Comparison of ENCODE assay signal across 10 cellular contexts in genomic region chr12:89783321-89784060, GRCh38.
DNase-seq lines count a peak whose midpoint lies in the region; ATAC-seq and TF ChIP-seq lines count a peak whose summit lies in the region.
"Had no signal": no experiment of that assay in that cellular context is flagged by ENCODE, and none has a peak within 500 bp of the region (broad histone marks: within the 10 kb centered on the region; RNA-seq: fewer than 3 reads in every experiment).

No MANE protein-coding gene starts in this region.

- H3K27ac Mint-ChIP-seq in osteocyte (ENCODE audit: unreplicated experiment) = peak overlapping the region; percentile 52
- H3K27ac Mint-ChIP-seq in activated naive CD8-positive, alpha-beta T cell treated with anti-CD3 and anti-CD28 coated beads for 36 hours = no peak overlapping the region

- H3K9me3 ChIP-seq in fibroblast of lung (ENCODE audit: control insufficient read depth, insufficient read depth, low read depth, low read length) = no peaks in the 10 kb centered on the region

- H3K4me3 Mint-ChIP-seq in osteocyte (ENCODE audit: unreplicated experiment) = no peak overlapping the region
- H3K4me3 Mint-ChIP-seq in activated naive CD8-positive, alpha-beta T cell treated with anti-CD3 and anti-CD28 coated beads for 36 hours = no peak overlapping the region

- no peaks in the 10 kb centered on the region for H3K27me3 Mint-ChIP-seq in osteocyte (ENCODE audit: unreplicated experiment)
- no peaks in the 10 kb centered on the region for H3K27me3 Mint-ChIP-seq in activated naive CD8-positive, alpha-beta T cell treated with anti-CD3 and anti-CD28 coated beads for 36 hours

- H3K79me2 ChIP-seq in fibroblast of lung (ENCODE audit: control insufficient read depth, insufficient read depth, low read length) = no peaks in the 10 kb centered on the region

- TF ChIP-seq CTCF in fibroblast of lung (conservative IDR thresholded peaks at IDR 0.05 in 1 of 2, IDR thresholded peaks at IDR 0.05 in 1 of 2; ENCODE audit: low read depth in 1 of 2, low read length in 2 of 2) (peak in 1 of 2 donors; percentile 10), osteocyte (IDR thresholded peaks at IDR 0.05) (no peak)

- H3K27ac ChIP-seq in fibroblast of lung (ENCODE audit: insufficient read depth, low read length) = peak overlapping the region; percentile 37

- H3K9ac ChIP-seq in fibroblast of lung (ENCODE audit: insufficient read depth, low read length) = no peak overlapping the region

- peak overlapping the region; percentile 54 for H3K4me2 ChIP-seq in fibroblast of lung (ENCODE audit: extremely low read depth, insufficient read depth, low read length)

- ATAC-seq in GM18870 (IDR thresholded peaks at IDR 0.05; ENCODE audit: unreplicated experiment) = peak; percentile 59

- H3K4me1 Mint-ChIP-seq in osteocyte (ENCODE audit: unreplicated experiment) = peaks cover 30% of the 10 kb centered on the region
- H3K4me1 Mint-ChIP-seq in activated naive CD8-positive, alpha-beta T cell treated with anti-CD3 and anti-CD28 coated beads for 36 hours = peaks cover 3% of the 10 kb centered on the region

- peak overlapping the region; percentile 43 for H2AFZ ChIP-seq in fibroblast of lung (ENCODE audit: low read length)

- peaks cover 3% of the 10 kb centered on the region for H3K36me3 Mint-ChIP-seq in osteocyte (ENCODE audit: unreplicated experiment)
- H3K36me3 Mint-ChIP-seq in activated naive CD8-positive, alpha-beta T cell treated with anti-CD3 and anti-CD28 coated beads for 36 hours = peaks cover 8% of the 10 kb centered on the region

- peaks cover 6% of the 10 kb centered on the region for H3K9me3 Mint-ChIP-seq in osteocyte (ENCODE audit: unreplicated experiment)
- H3K9me3 Mint-ChIP-seq in activated naive CD8-positive, alpha-beta T cell treated with anti-CD3 and anti-CD28 coated beads for 36 hours = peaks cover 9% of the 10 kb centered on the region

- H4K20me1 ChIP-seq in fibroblast of lung (ENCODE audit: control insufficient read depth, extremely low read depth, insufficient read depth, low read length) = no peaks in the 10 kb centered on the region

- H3K36me3 ChIP-seq in fibroblast of lung (ENCODE audit: control insufficient read depth, insufficient read depth, low read length) = no peaks in the 10 kb centered on the region

- no peak overlapping the region for H3K4me3 ChIP-seq in fibroblast of lung (replicated peaks in 1 of 4; ENCODE audit: control extremely low read depth in 1 of 4, insufficient read depth in 1 of 4, low read depth in 3 of 4, low read length in 4 of 4)

- DNase-seq in NCI-H2227 treated with DMSO at 0.1 percent for 48 hours (lab: John Stamatoyannopoulos, UW) (peak; percentile 29), fibroblast of lung (ENCODE audit: low read depth in 2 of 2) (peak; percentile 15 to 76), osteocyte (ENCODE audit: extremely low spot score, unreplicated experiment) (no peak), germinal center (ENCODE audit: low spot score) (no peak), T1000 (lab: John Stamatoyannopoulos, UW) (no peak)
- no peak for DNase-seq in activated naive CD8-positive, alpha-beta T cell treated with anti-CD3 and anti-CD28 coated beads for 36 hours
- DNase-seq in stimulated activated naive CD4-positive, alpha-beta T cell treated with Interleukin-2 at 50 U/mL for 16 hours (lab: John Stamatoyannopoulos, UW) = no peak
- DNase-seq: activated CD4-positive, alpha-beta T cell treated with anti-CD3 and anti-CD28 coated beads for 1 hour; NCI-H1436 treated with DMSO at 0.1 percent for 48 hours had no signal

- H3K27me3 ChIP-seq in fibroblast of lung (ENCODE audit: control insufficient read depth, insufficient read depth, low read length) = no peaks in the 10 kb centered on the region

- peaks cover 8% of the 10 kb centered on the region for H3K4me1 ChIP-seq in fibroblast of lung (ENCODE audit: control insufficient read depth, extremely low read depth, insufficient read depth, low read length)

Comparison
In these comparisons a context has a peak if more than half of its experiments do, and no peak if none do; other contexts are left out.
1. DNase-seq: peak in NCI-H2227 treated with DMSO at 0.1 percent for 48 hours (single experiment) and fibroblast of lung (2 of 2); none in osteocyte (single experiment), activated naive CD8-positive, alpha-beta T cell treated with anti-CD3 and anti-CD28 coated beads for 36 hours (single experiment), germinal center (single experiment), stimulated activated naive CD4-positive, alpha-beta T cell treated with Interleukin-2 at 50 U/mL for 16 hours (single experiment) and T1000 (single experiment).